ENCODE assay signal across 1 cellular context in genomic region chr7:36207451-36208291, GRCh38.
TF ChIP-seq lines count a peak whose summit lies in the region.

No MANE protein-coding gene starts in this region.

TF ChIP-seq in H1, 55 proteins besides CTCF, POLR2A, EP300 and RAD21 (continued from another document):
- TF ChIP-seq MAX (IDR thresholded peaks at IDR 0.05) (no peak), SP1 (IDR thresholded peaks at IDR 0.05; ENCODE audit: low read depth, low read length) (no peak)
TF ChIP-seq in H1: peak in this region for 0.
